ENCODE assay signal across 1 cellular context in the genomic region with DNA sequence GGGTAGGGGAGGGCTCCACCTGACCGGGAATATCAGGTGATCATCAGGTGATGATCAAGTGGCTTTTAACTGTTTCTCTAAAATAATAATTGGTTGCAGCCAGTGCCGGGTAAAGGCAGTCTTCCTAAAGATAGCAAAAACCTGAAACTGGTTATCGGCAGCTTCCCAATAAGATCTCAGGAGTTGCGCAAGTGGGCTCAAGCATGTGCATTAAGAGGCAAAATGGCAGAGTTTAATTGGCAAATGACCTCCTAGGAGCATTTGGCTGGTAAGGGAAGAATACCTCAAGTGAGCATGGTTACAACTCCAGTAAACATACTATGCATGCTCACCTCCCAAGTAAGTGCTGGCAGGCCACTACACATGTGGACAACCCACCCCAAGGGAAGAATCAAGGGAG.
TF ChIP-seq lines count a peak whose summit lies in the region.

No MANE protein-coding gene starts in this region.

TF ChIP-seq in HepG2, 621 proteins besides CTCF, POLR2A, EP300 and RAD21:
- TF ChIP-seq CEBPB (IDR thresholded peaks at IDR 0.05; ENCODE audit: borderline replicate concordance, low read depth, low read length) (0 out of 2 replicates have a peak, but pooled peaks have one; percentile 20), ZNF572 (CRISPR knock-in tag; IDR thresholded peaks at IDR 0.05) (no peak)
